Comparison of ENCODE assay signal across 1 cellular context in the genomic region with DNA sequence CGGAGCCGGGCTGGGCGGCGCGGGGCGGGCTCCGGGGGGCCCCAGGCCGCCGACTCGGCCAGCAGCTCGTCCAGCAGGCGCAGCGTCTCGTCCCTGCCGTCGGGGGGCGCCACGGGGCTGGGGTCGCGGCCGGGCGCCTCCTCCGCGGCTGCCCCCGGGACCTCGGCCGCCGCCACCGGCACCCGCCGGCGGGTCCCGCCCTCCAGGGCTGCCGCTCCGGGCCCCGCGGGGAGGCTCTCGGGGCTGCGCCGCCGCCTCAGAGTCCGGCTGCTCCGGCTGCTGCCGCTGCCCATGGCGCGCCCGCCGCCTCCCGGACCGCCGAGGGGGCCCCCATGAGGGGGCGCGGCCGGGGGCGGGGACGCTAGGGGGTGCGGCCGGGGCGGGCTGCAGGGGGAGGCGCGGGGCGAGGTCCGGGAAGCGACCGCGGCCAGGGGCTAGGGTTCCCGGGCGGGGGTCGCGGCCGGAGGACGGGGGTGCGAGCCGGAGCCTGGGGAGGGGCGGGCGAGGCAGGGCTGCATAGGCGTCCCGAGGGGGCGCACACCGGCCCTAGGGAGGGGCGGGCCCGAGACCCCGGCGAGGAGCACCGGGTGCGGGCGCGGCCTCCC.
TF ChIP-seq lines count a peak whose summit lies in the region.

A gene with protein sequence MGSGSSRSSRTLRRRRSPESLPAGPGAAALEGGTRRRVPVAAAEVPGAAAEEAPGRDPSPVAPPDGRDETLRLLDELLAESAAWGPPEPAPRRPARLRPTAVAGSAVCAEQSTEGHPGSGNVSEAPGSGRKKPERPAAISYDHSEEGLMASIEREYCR (minus strand): TSS at position 481 of the 605 bp plus-strand sequence. CDS start 188 bp downstream, at position 293.

TF ChIP-seq in IMR-90, 13 proteins besides CTCF, POLR2A, EP300 and RAD21 (continued from another document):
- TF ChIP-seq, protein P1, sequence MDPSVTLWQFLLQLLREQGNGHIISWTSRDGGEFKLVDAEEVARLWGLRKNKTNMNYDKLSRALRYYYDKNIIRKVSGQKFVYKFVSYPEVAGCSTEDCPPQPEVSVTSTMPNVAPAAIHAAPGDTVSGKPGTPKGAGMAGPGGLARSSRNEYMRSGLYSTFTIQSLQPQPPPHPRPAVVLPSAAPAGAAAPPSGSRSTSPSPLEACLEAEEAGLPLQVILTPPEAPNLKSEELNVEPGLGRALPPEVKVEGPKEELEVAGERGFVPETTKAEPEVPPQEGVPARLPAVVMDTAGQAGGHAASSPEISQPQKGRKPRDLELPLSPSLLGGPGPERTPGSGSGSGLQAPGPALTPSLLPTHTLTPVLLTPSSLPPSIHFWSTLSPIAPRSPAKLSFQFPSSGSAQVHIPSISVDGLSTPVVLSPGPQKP (IDR thresholded peaks at IDR 0.05; ENCODE audit: borderline replicate concordance, low read depth, low read length), result no peak
- no peak for TF ChIP-seq CHD1 (IDR thresholded peaks at IDR 0.05; ENCODE audit: low read depth, low read length)
- TF ChIP-seq BHLHE40 (IDR thresholded peaks at IDR 0.05; ENCODE audit: low read depth, low read length), result no peak
- TF ChIP-seq CEBPB (IDR thresholded peaks at IDR 0.05; ENCODE audit: low read depth, low read length), result no peak
- no peak for TF ChIP-seq MAFK (IDR thresholded peaks at IDR 0.05; ENCODE audit: low read depth, low read length)
- TF ChIP-seq NFE2L2 (IDR thresholded peaks at IDR 0.05; ENCODE audit: low read depth, low read length), result no peak
- no peak for TF ChIP-seq RFX5 (IDR thresholded peaks at IDR 0.05; ENCODE audit: low read depth, low read length)
- no peak for TF ChIP-seq SMC3 (IDR thresholded peaks at IDR 0.05; ENCODE audit: low read depth, low read length)
- TF ChIP-seq MAZ (IDR thresholded peaks at IDR 0.05; ENCODE audit: borderline replicate concordance, low read depth, low read length), result no peak
- TF ChIP-seq RCOR1 (IDR thresholded peaks at IDR 0.05; ENCODE audit: insufficient replicate concordance, low read length), result no peak
- TF ChIP-seq, protein P2, sequence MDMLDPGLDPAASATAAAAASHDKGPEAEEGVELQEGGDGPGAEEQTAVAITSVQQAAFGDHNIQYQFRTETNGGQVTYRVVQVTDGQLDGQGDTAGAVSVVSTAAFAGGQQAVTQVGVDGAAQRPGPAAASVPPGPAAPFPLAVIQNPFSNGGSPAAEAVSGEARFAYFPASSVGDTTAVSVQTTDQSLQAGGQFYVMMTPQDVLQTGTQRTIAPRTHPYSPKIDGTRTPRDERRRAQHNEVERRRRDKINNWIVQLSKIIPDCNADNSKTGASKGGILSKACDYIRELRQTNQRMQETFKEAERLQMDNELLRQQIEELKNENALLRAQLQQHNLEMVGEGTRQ (IDR thresholded peaks at IDR 0.05; ENCODE audit: low read depth, low read length), result no peak
TF ChIP-seq in IMR-90: peak in this region for 0.
